19 cellular contexts compared by ENCODE assay signal in genomic region chrX:129091097-129091496, GRCh38.
DNase-seq lines count a peak whose midpoint lies in the region; ATAC-seq and TF ChIP-seq lines count a peak whose summit lies in the region.
"Had no signal": no experiment of that assay in that cellular context is flagged by ENCODE, and none has a peak within 500 bp of the region (broad histone marks: within the 10 kb centered on the region; RNA-seq: fewer than 3 reads in every experiment).

No MANE protein-coding gene starts in this region.

- no peak overlapping the region for H2AK5ac ChIP-seq in neuronal stem cell (ENCODE audit: low read depth, low read length)

- H3K4me1 Mint-ChIP-seq in GM23338 (peaks cover 39% of the 10 kb centered on the region), brain (peaks cover 25% of the 10 kb centered on the region)
- H3K4me1 Mint-ChIP-seq: activated naive CD8-positive, alpha-beta T cell treated with anti-CD3 and anti-CD28 coated beads for 36 hours; stimulated activated memory B cell treated with anti-CD40 and anti-IgM and Interleukin-4, amounts not matched to agents 10 μg/mL and 1 μg/mL and 100 μg/mL, for 72 hours had no signal

- ATAC-seq in GM23338 = peak; percentile 95
- ATAC-seq in HG03469 (IDR thresholded peaks at IDR 0.05; ENCODE audit: unreplicated experiment) = no peak
- no peak for ATAC-seq in HG03457 (IDR thresholded peaks at IDR 0.05; ENCODE audit: unreplicated experiment)
- ATAC-seq: activated T-cell treated with anti-CD3 and anti-CD28 coated beads, Interleukin-2, amount 50 U/mL, for 72 hours; CD8-positive, alpha-beta T cell; lower lobe of right lung; stimulated activated memory B cell treated with anti-CD40 and anti-IgM and Interleukin-4, amounts not matched to agents 10 μg/mL and 1 μg/mL and 100 μg/mL, for 72 hours had no signal

- H3K27me3 ChIP-seq in GM23338 (ENCODE audit: insufficient read depth) (no peaks in the 10 kb centered on the region), neuronal stem cell (ENCODE audit: control insufficient read depth in 3 of 3, insufficient read depth in 3 of 3, low read depth in 1 of 3, low read length in 3 of 3) (no peaks in the 10 kb centered on the region)

- WGBS in neuronal stem cell (ENCODE audit: extremely low coverage in 2 of 2, insufficient read length in 2 of 2, insufficient replicate concordance in 1 of 2), 2 donors = no CpG with 5 or more reads among the region's 2 CpGs

- H3K79me1 ChIP-seq in neuronal stem cell (ENCODE audit: low read depth, low read length) = no peaks in the 10 kb centered on the region

- H3K23ac ChIP-seq in neuronal stem cell (ENCODE audit: low read depth, low read length, poor library complexity) = no peak overlapping the region

- H3K27ac Mint-ChIP-seq in GM23338 (peak overlapping the region; percentile 97), brain (peak overlapping the region in 3 of 5 experiments; percentile 47 to 80 (median 62))
- H3K27ac Mint-ChIP-seq: activated naive CD8-positive, alpha-beta T cell treated with anti-CD3 and anti-CD28 coated beads for 36 hours; activated T-cell treated with anti-CD3 and anti-CD28 coated beads, Interleukin-2, amount 50 U/mL, for 72 hours; CD8-positive, alpha-beta T cell; stimulated activated memory B cell treated with anti-CD40 and anti-IgM and Interleukin-4, amounts not matched to agents 10 μg/mL and 1 μg/mL and 100 μg/mL, for 72 hours had no signal

- no peaks in the 10 kb centered on the region for H3K27me3 Mint-ChIP-seq in GM23338 (ENCODE audit: insufficient read depth, low read depth, poor library complexity)
- no peaks in the 10 kb centered on the region for H3K27me3 Mint-ChIP-seq in brain
- H3K27me3 Mint-ChIP-seq: activated naive CD8-positive, alpha-beta T cell treated with anti-CD3 and anti-CD28 coated beads for 36 hours; stimulated activated memory B cell treated with anti-CD40 and anti-IgM and Interleukin-4, amounts not matched to agents 10 μg/mL and 1 μg/mL and 100 μg/mL, for 72 hours had no signal

- H3F3A ChIP-seq in GM23338 (replicated peaks; ENCODE audit: low read depth) = no peaks in the 10 kb centered on the region

- H2BK5ac ChIP-seq in neuronal stem cell (ENCODE audit: low read length) = no peak overlapping the region

- H3K9me3 ChIP-seq in neuronal stem cell (replicated peaks in 1 of 2; ENCODE audit: control insufficient read depth in 2 of 2, insufficient read depth in 1 of 2, low read depth in 1 of 2, low read length in 2 of 2) = no peaks in the 10 kb centered on the region
- H3K9me3 ChIP-seq: lower lobe of right lung, SK-N-SH, thoracic aorta had no signal

- H4K8ac ChIP-seq in neuronal stem cell (ENCODE audit: low read depth, low read length) = no peak overlapping the region

- no peak overlapping the region for H3K18ac ChIP-seq in neuronal stem cell (ENCODE audit: low read length)

- H3K4me3 ChIP-seq in GM23338 = peak overlapping the region; percentile 42
- no peak overlapping the region for H3K4me3 ChIP-seq in neuronal stem cell (ENCODE audit: low read length in 2 of 2)
- H3K4me3 ChIP-seq: GM23248, lower lobe of right lung, thoracic aorta had no signal

- H3K4ac ChIP-seq in neuronal stem cell (ENCODE audit: low read length) = no peak overlapping the region

- no peak overlapping the region for H3K9ac ChIP-seq in neuronal stem cell (ENCODE audit: low read depth, low read length, poor library complexity)
- H3K9ac ChIP-seq: GM23248, SK-N-SH had no signal

- no peak for TF ChIP-seq CTCF in GM23338 (conservative IDR thresholded peaks at IDR 0.05; ENCODE audit: low read depth in 2 of 2)
- TF ChIP-seq CTCF in brain (conservative IDR thresholded peaks at IDR 0.05) = no peak

- H2BK15ac ChIP-seq in neuronal stem cell (ENCODE audit: low read length) = no peak overlapping the region

- H2AFZ ChIP-seq in GM23338 (no peak overlapping the region), neuronal stem cell (ENCODE audit: low read length) (no peak overlapping the region)
- H2AFZ ChIP-seq: GM23248 had no signal

- no peak overlapping the region for H3K14ac ChIP-seq in neuronal stem cell (ENCODE audit: low read length)

- no peaks in the 10 kb centered on the region; the same call in none of the 2 replicates for H3K79me2 ChIP-seq in GM23338 (replicated peaks; ENCODE audit: insufficient read depth)

- H4K91ac ChIP-seq in neuronal stem cell (ENCODE audit: low read depth, low read length, poor library complexity) = no peak overlapping the region

- H2BK120ac ChIP-seq in neuronal stem cell (ENCODE audit: low read depth, low read length) = no peak overlapping the region

- H2BK12ac ChIP-seq in neuronal stem cell (ENCODE audit: low read length) = no peak overlapping the region

- 0 out of 2 replicates have a peak, but pooled peaks cover 6% of the 10 kb centered on the region for H3K9me2 ChIP-seq in GM23338 (ENCODE audit: insufficient read depth)
- H3K9me2 ChIP-seq: SK-N-SH had no signal

- no peaks in the 10 kb centered on the region for H4K20me1 ChIP-seq in GM23338 (replicated peaks; ENCODE audit: insufficient read depth)

- H3K36me3 Mint-ChIP-seq in GM23338 (ENCODE audit: low read depth) = peaks cover 30% of the 10 kb centered on the region
- H3K36me3 Mint-ChIP-seq in brain = no peaks in the 10 kb centered on the region
- H3K36me3 Mint-ChIP-seq: activated naive CD8-positive, alpha-beta T cell treated with anti-CD3 and anti-CD28 coated beads for 36 hours; CD8-positive, alpha-beta T cell; stimulated activated memory B cell treated with anti-CD40 and anti-IgM and Interleukin-4, amounts not matched to agents 10 μg/mL and 1 μg/mL and 100 μg/mL, for 72 hours had no signal

- H3K27ac ChIP-seq in GM23338 (ENCODE audit: low read depth) = peak overlapping the region; percentile 99
- H3K27ac ChIP-seq in neuronal stem cell (replicated peaks; ENCODE audit: low read length) = peak overlapping the region; percentile 60
- H3K27ac ChIP-seq: GM23248, lower lobe of right lung, thoracic aorta had no signal

- H3K4me3 Mint-ChIP-seq in GM23338 (peak overlapping the region; percentile 58), brain (no peak overlapping the region)
- H3K4me3 Mint-ChIP-seq: activated naive CD8-positive, alpha-beta T cell treated with anti-CD3 and anti-CD28 coated beads for 36 hours; activated T-cell treated with anti-CD3 and anti-CD28 coated beads, Interleukin-2, amount 50 U/mL, for 72 hours; CD8-positive, alpha-beta T cell; stimulated activated memory B cell treated with anti-CD40 and anti-IgM and Interleukin-4, amounts not matched to agents 10 μg/mL and 1 μg/mL and 100 μg/mL, for 72 hours had no signal

- H3K36me3 ChIP-seq in GM23338 (ENCODE audit: insufficient read depth) (no peaks in the 10 kb centered on the region), neuronal stem cell (replicated peaks in 1 of 2; ENCODE audit: control insufficient read depth in 2 of 2, insufficient read depth in 2 of 2, low read length in 2 of 2) (no peaks in the 10 kb centered on the region)
- H3K36me3 ChIP-seq: lower lobe of right lung, thoracic aorta had no signal

- H3K4me2 ChIP-seq in GM23338 (peak overlapping the region; percentile 62), neuronal stem cell (ENCODE audit: insufficient read depth, low read length, poor library complexity, severe bottlenecking) (no peak overlapping the region)
- H3K4me2 ChIP-seq: SK-N-SH had no signal

- H3K4me1 ChIP-seq in GM23338 (ENCODE audit: insufficient read depth) (peaks cover 24% of the 10 kb centered on the region), neuronal stem cell (ENCODE audit: control insufficient read depth in 2 of 2, insufficient read depth in 1 of 2, low read depth in 1 of 2, low read length in 2 of 2) (peaks cover 4 to 7% of the 10 kb centered on the region in 2 donors)
- H3K4me1 ChIP-seq: lower lobe of right lung had no signal

- H3K9me3 Mint-ChIP-seq in GM23338 (no peaks in the 10 kb centered on the region; the same call in 2 of the 3 replicates), brain (peaks cover 0 to 6% (median 0%) of the 10 kb centered on the region in 5 experiments)
- H3K9me3 Mint-ChIP-seq: activated naive CD8-positive, alpha-beta T cell treated with anti-CD3 and anti-CD28 coated beads for 36 hours; activated T-cell treated with anti-CD3 and anti-CD28 coated beads, Interleukin-2, amount 50 U/mL, for 72 hours; CD8-positive, alpha-beta T cell; stimulated activated memory B cell treated with anti-CD40 and anti-IgM and Interleukin-4, amounts not matched to agents 10 μg/mL and 1 μg/mL and 100 μg/mL, for 72 hours had no signal

- DNase-seq in GM23338 (ENCODE audit: low spot score) (peak; percentile 81), NCI-H146 treated with DMSO at 0.1 percent for 48 hours (lab: John Stamatoyannopoulos, UW; ENCODE audit: unreplicated experiment) (peak; percentile 71), neuronal stem cell (ENCODE audit: low spot score) (no peak), GM19240 (ENCODE audit: insufficient read length, low spot score) (no peak)
- DNase-seq: activated CD4-positive, alpha-beta T cell treated with anti-CD3 and anti-CD28 coated beads for 1 hour; activated naive CD8-positive, alpha-beta T cell treated with anti-CD3 and anti-CD28 coated beads for 36 hours; activated T-cell treated with anti-CD3 and anti-CD28 coated beads, Interleukin-2, amount 50 U/mL, for 72 hours; CD8-positive, alpha-beta T cell; GM23248; islet precursor cell; lower lobe of right lung; NCI-H2029 treated with DMSO at 0.1 percent for 48 hours; NCI-H82; SK-N-SH had no signal

TF ChIP-seq in GM23338, 12 proteins besides CTCF, POLR2A, EP300 and RAD21 (continues in another document):
- peak; percentile 54; the same call in 1 of the 2 replicates for TF ChIP-seq POLR2AphosphoS5 (IDR thresholded peaks at IDR 0.05; ENCODE audit: low read depth)
- TF ChIP-seq ETS1 (IDR thresholded peaks at IDR 0.05) = peak; percentile 85

Comparison
In these comparisons a context has a peak if more than half of its experiments do, and no peak if none do; other contexts are left out.
1. DNase-seq: peak in GM23338 (single experiment) and NCI-H146 treated with DMSO at 0.1 percent for 48 hours (single experiment); none in neuronal stem cell (single experiment) and GM19240 (single experiment).